ENCODE assay signal across 24 cellular contexts in genomic region chr15:68773036-68773435, GRCh38. TPM values are rescaled to one million over a fixed set of nuclear protein-coding genes. Genes with fewer than 3 reads are reported as not detected.
DNase-seq lines count a peak whose midpoint lies in the region; ATAC-seq and TF ChIP-seq lines count a peak whose summit lies in the region.
"Had no signal": no experiment of that assay in that cellular context is flagged by ENCODE, and none has a peak within 500 bp of the region (broad histone marks: within the 10 kb centered on the region; RNA-seq: fewer than 3 reads in every experiment).

No MANE protein-coding gene starts in this region.

- intact Hi-C loops in left colon (cut with DNase I, micrococcal nuclease), result no loop called here

- no peaks in the 10 kb centered on the region for H3K27me3 ChIP-seq in neutrophil
- H3K27me3 ChIP-seq: BE2C, BLaER1 had no signal

- peaks cover 28 to 35% of the 10 kb centered on the region in 2 experiments for H3K4me1 ChIP-seq in neutrophil (ENCODE audit: control insufficient read depth in 1 of 2, insufficient read depth in 1 of 2, low read depth in 1 of 2, low read length in 1 of 2)

- H3K27ac ChIP-seq in cingulate gyrus (ENCODE audit: low read depth, low read length) (peak overlapping the region; percentile 15), neutrophil (peak overlapping the region; percentile 46)
- H3K27ac ChIP-seq: BLaER1 had no signal

- no peak for TF ChIP-seq CTCF in neutrophil (IDR thresholded peaks at IDR 0.05)

- H3K4me3 ChIP-seq in neutrophil (ENCODE audit: low read depth in 1 of 2, low read length in 1 of 2), result no peak overlapping the region
- H3K4me3 ChIP-seq: BLaER1, GM12878 had no signal

- peak; percentile 94 for ATAC-seq in left colon
- no peak for ATAC-seq in GM21529 (IDR thresholded peaks at IDR 0.05; ENCODE audit: unreplicated experiment)
- no peak for ATAC-seq in HG02840 (IDR thresholded peaks at IDR 0.05; ENCODE audit: low FRiP score, unreplicated experiment)
- ATAC-seq in HG02938 (IDR thresholded peaks at IDR 0.05; ENCODE audit: unreplicated experiment), result no peak
- ATAC-seq: GM12878 had no signal

- no peak for DNase-seq in left colon
- DNase-seq in H4 (ENCODE audit: low spot score), result no peak
- DNase-seq: 8988T; ACHN; BE2C; C1 segment of cervical spinal cord; CD4-positive, alpha-beta memory T cell; CD4-positive, CD25-positive, alpha-beta regulatory T cell; CD8-positive, alpha-beta memory T cell; COR-L47; DMS 273 treated with DMSO at 0.1 percent for 48 hours; DMS153; DMS53; DMS79; DND-41; EL; GDM1 had no signal

- H3K9me3 ChIP-seq in neutrophil, result no peaks in the 10 kb centered on the region
- H3K9me3 ChIP-seq: BE2C had no signal

- peaks cover 8% of the 10 kb centered on the region for H3K36me3 ChIP-seq in neutrophil

RNA-seq across cellular contexts. Expression of gene ANP32A, which starts 47.7 kb away (rescaled TPM):
- total RNA-seq in left colon, result 100 to 1,000 TPM in 1 of 2 donors, 10 to 100 TPM in 1; 91.9 to 122 TPM
- 93.6 and 151 TPM in 2 replicates for total RNA-seq in H4 (2014; rRNA removed; shearing (Covaris generic))
